In the genomic region with DNA sequence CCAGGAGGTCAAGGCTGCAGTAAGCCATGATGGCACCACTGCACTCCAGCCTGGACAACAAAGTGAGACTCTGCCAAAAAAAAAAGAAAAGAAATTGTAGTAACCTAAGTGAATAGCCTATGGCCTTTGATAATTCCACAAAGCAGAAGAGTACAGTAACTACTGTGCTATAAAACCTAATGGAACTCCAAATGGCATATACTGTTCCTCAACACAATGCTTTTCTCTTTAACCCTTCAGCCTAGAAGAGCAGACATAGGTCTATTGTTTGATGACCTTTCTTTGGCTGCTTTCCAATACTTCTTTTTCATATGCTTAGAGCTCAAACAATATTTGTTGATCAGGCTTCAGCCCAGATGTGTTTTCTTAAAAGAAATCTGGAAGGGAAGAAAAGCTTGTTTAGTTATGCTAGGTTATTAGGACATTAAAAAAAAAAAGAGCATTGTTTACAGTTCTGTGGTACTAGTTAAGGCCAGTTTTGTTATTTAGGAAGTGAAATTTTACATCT, we compare ENCODE assay signal across 15 cellular contexts.
DNase-seq lines count a peak whose midpoint lies in the region; ATAC-seq and TF ChIP-seq lines count a peak whose summit lies in the region.
"Had no signal": no experiment of that assay in that cellular context is flagged by ENCODE, and none has a peak within 500 bp of the region (broad histone marks: within the 10 kb centered on the region; RNA-seq: fewer than 3 reads in every experiment).

No MANE protein-coding gene starts in this region.

- POLR2A ChIA-PET in WTC11 (lab: Charles Lee), result no interaction called here

- ATAC-seq in GM19324 (IDR thresholded peaks at IDR 0.05; ENCODE audit: low FRiP score, unreplicated experiment) (no peak), WTC11 (no peak)
- ATAC-seq: stimulated activated naive CD8-positive, alpha-beta T cell treated with anti-CD3 and anti-CD28 coated beads, Interleukin-15, amount 100 ng/mL, for 72 hours had no signal

- CTCF ChIA-PET in WTC11 (lab: Charles Lee), result interaction anchor here (0.6 kb wide), 1 partner anchor 460 kb away, joined by 3 read pairs; no protein-coding TSS in a partner anchor

- DNase-seq in HT-29 (ENCODE audit: low spot score) (peak; percentile 27), NCI-H2029 (lab: John Stamatoyannopoulos, UW) (peak; percentile 79), NCI-H82 (lab: John Stamatoyannopoulos, UW) (peak; percentile 72), mesothelial cell of epicardium (ENCODE audit: low spot score in 2 of 2, unreplicated experiment in 2 of 2) (no peak), WTC11 (ENCODE audit: low spot score) (no peak)
- DNase-seq in activated naive CD4-positive, alpha-beta T cell (lab: John Stamatoyannopoulos, UW), result no peak
- DNase-seq: activated CD8-positive, alpha-beta memory T cell treated with anti-CD3 and anti-CD28 coated beads for 24 hours; activated effector memory CD4-positive, alpha-beta T cell treated with anti-CD3 and anti-CD28 coated beads, Interleukin-2, amount 50 U/mL, for 16 hours; GOT3; kidney glomerular epithelial cell; stimulated activated CD4-positive, alpha-beta T cell treated with anti-CD3 and anti-CD28 coated beads, Interleukin-12 subunit alpha, Interleukin-12 subunit beta, amount 100 ng/mL, for 4 hours; stimulated activated naive CD8-positive, alpha-beta T cell treated with anti-CD3 and anti-CD28 coated beads, Interleukin-15, amount 100 ng/mL, for 72 hours had no signal

- TF ChIP-seq CTCF in mesothelial cell of epicardium (IDR thresholded peaks at IDR 0.05; ENCODE audit: unreplicated experiment) (no peak), WTC11 (IDR thresholded peaks at IDR 0.05) (no peak)

- no peaks in the 10 kb centered on the region for H3K27me3 Mint-ChIP-seq in mesothelial cell of epicardium (ENCODE audit: low read depth)
- no peaks in the 10 kb centered on the region for H3K27me3 Mint-ChIP-seq in WTC11 (ENCODE audit: low read depth)
- H3K27me3 Mint-ChIP-seq: stimulated activated naive CD8-positive, alpha-beta T cell treated with anti-CD3 and anti-CD28 coated beads, Interleukin-15, amount 100 ng/mL, for 72 hours had no signal

- H3K9me3 Mint-ChIP-seq in mesothelial cell of epicardium (peaks cover 3% of the 10 kb centered on the region), WTC11 (peaks cover 12% of the 10 kb centered on the region)
- H3K9me3 Mint-ChIP-seq: stimulated activated naive CD8-positive, alpha-beta T cell treated with anti-CD3 and anti-CD28 coated beads, Interleukin-15, amount 100 ng/mL, for 72 hours had no signal

- H3K36me3 Mint-ChIP-seq in mesothelial cell of epicardium, result peaks cover 3% of the 10 kb centered on the region
- peaks cover 13% of the 10 kb centered on the region for H3K36me3 Mint-ChIP-seq in WTC11
- H3K36me3 Mint-ChIP-seq: IgD-negative memory B cell had no signal

- H3K4me1 Mint-ChIP-seq in mesothelial cell of epicardium (peaks cover 25% of the 10 kb centered on the region), WTC11 (peaks cover 9% of the 10 kb centered on the region)
- H3K4me1 Mint-ChIP-seq: stimulated activated naive CD8-positive, alpha-beta T cell treated with anti-CD3 and anti-CD28 coated beads, Interleukin-15, amount 100 ng/mL, for 72 hours had no signal

- H3K27ac Mint-ChIP-seq in mesothelial cell of epicardium (peak overlapping the region; percentile 81), WTC11 (no peak overlapping the region)
- H3K27ac Mint-ChIP-seq: B cell; IgD-negative memory B cell; stimulated activated naive CD8-positive, alpha-beta T cell treated with anti-CD3 and anti-CD28 coated beads, Interleukin-15, amount 100 ng/mL, for 72 hours had no signal

- no peak overlapping the region for H3K4me3 Mint-ChIP-seq in mesothelial cell of epicardium
- no peak overlapping the region for H3K4me3 Mint-ChIP-seq in WTC11
- H3K4me3 Mint-ChIP-seq: B cell; IgD-negative memory B cell; stimulated activated naive CD8-positive, alpha-beta T cell treated with anti-CD3 and anti-CD28 coated beads, Interleukin-15, amount 100 ng/mL, for 72 hours had no signal

TF ChIP-seq in WTC11, 78 proteins besides CTCF, POLR2A, EP300 and RAD21:
- TF ChIP-seq, protein P1, sequence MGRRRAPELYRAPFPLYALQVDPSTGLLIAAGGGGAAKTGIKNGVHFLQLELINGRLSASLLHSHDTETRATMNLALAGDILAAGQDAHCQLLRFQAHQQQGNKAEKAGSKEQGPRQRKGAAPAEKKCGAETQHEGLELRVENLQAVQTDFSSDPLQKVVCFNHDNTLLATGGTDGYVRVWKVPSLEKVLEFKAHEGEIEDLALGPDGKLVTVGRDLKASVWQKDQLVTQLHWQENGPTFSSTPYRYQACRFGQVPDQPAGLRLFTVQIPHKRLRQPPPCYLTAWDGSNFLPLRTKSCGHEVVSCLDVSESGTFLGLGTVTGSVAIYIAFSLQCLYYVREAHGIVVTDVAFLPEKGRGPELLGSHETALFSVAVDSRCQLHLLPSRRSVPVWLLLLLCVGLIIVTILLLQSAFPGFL (CRISPR knock-in tag; IDR thresholded peaks at IDR 0.05; ENCODE audit: borderline replicate concordance), result no peak
- TF ChIP-seq, protein P2, sequence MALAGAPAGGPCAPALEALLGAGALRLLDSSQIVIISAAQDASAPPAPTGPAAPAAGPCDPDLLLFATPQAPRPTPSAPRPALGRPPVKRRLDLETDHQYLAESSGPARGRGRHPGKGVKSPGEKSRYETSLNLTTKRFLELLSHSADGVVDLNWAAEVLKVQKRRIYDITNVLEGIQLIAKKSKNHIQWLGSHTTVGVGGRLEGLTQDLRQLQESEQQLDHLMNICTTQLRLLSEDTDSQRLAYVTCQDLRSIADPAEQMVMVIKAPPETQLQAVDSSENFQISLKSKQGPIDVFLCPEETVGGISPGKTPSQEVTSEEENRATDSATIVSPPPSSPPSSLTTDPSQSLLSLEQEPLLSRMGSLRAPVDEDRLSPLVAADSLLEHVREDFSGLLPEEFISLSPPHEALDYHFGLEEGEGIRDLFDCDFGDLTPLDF (CRISPR knock-in tag; IDR thresholded peaks at IDR 0.05), result no peak
- TF ChIP-seq SMAD3 (CRISPR knock-in tag; IDR thresholded peaks at IDR 0.05; ENCODE audit: borderline replicate concordance), result no peak
- TF ChIP-seq ETV6 (CRISPR knock-in tag; IDR thresholded peaks at IDR 0.05), result no peak
- TF ChIP-seq JUN (CRISPR knock-in tag; IDR thresholded peaks at IDR 0.05), result no peak
- TF ChIP-seq ZNF317 (CRISPR knock-in tag; IDR thresholded peaks at IDR 0.05; ENCODE audit: borderline replicate concordance, low read depth), result no peak
- TF ChIP-seq SP1 (CRISPR knock-in tag; conservative IDR thresholded peaks at IDR 0.05), result no peak
- no peak for TF ChIP-seq CREB1 (CRISPR knock-in tag; IDR thresholded peaks at IDR 0.05)
- TF ChIP-seq ZNF263 (CRISPR knock-in tag; IDR thresholded peaks at IDR 0.05; ENCODE audit: low read depth), result no peak
- TF ChIP-seq, protein P3, sequence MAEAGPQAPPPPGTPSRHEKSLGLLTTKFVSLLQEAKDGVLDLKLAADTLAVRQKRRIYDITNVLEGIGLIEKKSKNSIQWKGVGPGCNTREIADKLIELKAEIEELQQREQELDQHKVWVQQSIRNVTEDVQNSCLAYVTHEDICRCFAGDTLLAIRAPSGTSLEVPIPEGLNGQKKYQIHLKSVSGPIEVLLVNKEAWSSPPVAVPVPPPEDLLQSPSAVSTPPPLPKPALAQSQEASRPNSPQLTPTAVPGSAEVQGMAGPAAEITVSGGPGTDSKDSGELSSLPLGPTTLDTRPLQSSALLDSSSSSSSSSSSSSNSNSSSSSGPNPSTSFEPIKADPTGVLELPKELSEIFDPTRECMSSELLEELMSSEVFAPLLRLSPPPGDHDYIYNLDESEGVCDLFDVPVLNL (CRISPR knock-in tag; IDR thresholded peaks at IDR 0.05; ENCODE audit: borderline replicate concordance, low read depth), result no peak

Comparison
In these comparisons a context has a peak if more than half of its experiments do, and no peak if none do; other contexts are left out.
1. DNase-seq: peak in HT-29 (single experiment), NCI-H2029 (single experiment) and NCI-H82 (single experiment); none in mesothelial cell of epicardium (0 of 2), activated naive CD4-positive, alpha-beta T cell (0 of 4) and WTC11 (single experiment).